In genomic region chr1:151862604-151863003, GRCh38 we compare ENCODE assay signal across 1 cellular context.
A peak's percentile ranks its signal among the peaks of the same experiment; 100 is the strongest.
TF ChIP-seq lines count a peak whose summit lies in the region.

No MANE protein-coding gene starts in this region.

TF ChIP-seq in HepG2, 621 proteins besides CTCF, POLR2A, EP300 and RAD21:
- TF ChIP-seq MAFK (conservative IDR thresholded peaks at IDR 0.05 in 1 of 2, IDR thresholded peaks at IDR 0.05 in 1 of 2; ENCODE audit: low read length in 2 of 2), result peak; percentile 85 to 88
- TF ChIP-seq MLX (CRISPR knock-in tag; IDR thresholded peaks at IDR 0.05), result no peak
- TF ChIP-seq MAFF (IDR thresholded peaks at IDR 0.05; ENCODE audit: low read depth, low read length), result peak; percentile 78
